8 cellular contexts compared by ENCODE assay signal in genomic region chr20:3768342-3769130, GRCh38. TPM values are rescaled to one million over a fixed set of nuclear protein-coding genes. Genes with fewer than 3 reads are reported as not detected.
DNase-seq lines count a peak whose midpoint lies in the region; ATAC-seq, FAIRE-seq and TF ChIP-seq lines count a peak whose summit lies in the region.

No MANE protein-coding gene starts in this region.

- H3K36me3 Mint-ChIP-seq in WTC11 = no peaks in the 10 kb centered on the region

- peak overlapping the region; percentile 94 for H3K4me3 Mint-ChIP-seq in WTC11

- CTCF ChIA-PET in WTC11 (lab: Charles Lee) = interaction anchor here (0.6 to 8.1 kb wide), 31 partner anchors 8 to 317 kb away, joined by 3 to 195 read pairs (median 5); partner anchors contain the start of genes AP5S1, CENPB, HSPA12B and SPEF1

- H3K4me2 ChIP-seq in keratinocyte (ENCODE audit: control insufficient read depth, extremely low read depth, insufficient read depth, low read depth, low read length) = peak overlapping the region; percentile 89

- H2AFZ ChIP-seq in keratinocyte (ENCODE audit: control insufficient read depth, low read length) = peak overlapping the region; percentile 94

- peaks cover 18% of the 10 kb centered on the region for H3K79me2 ChIP-seq in keratinocyte (ENCODE audit: control insufficient read depth, insufficient read depth, low read length)

- H3K27ac Mint-ChIP-seq in WTC11 = peak overlapping the region; percentile 79; the same call in 1 of the 2 replicates

- peak overlapping the region; percentile 85 for H3K27ac ChIP-seq in keratinocyte (ENCODE audit: control insufficient read depth, insufficient read depth, low read length)

- peak overlapping the region; percentile 91 for H3K9ac ChIP-seq in keratinocyte (ENCODE audit: control insufficient read depth, extremely low read depth, insufficient read depth, low read length)

- H3K4me1 Mint-ChIP-seq in WTC11 = peaks cover 19% of the 10 kb centered on the region

- H3K4me3 ChIP-seq in cardiac fibroblast (replicated peaks in 1 of 2; ENCODE audit: low read depth in 2 of 2, low read length in 2 of 2) (peak overlapping the region; percentile 70 to 78), keratinocyte (ENCODE audit: control insufficient read depth in 2 of 3, extremely low read depth in 1 of 3, insufficient read depth in 2 of 3, low read depth in 1 of 3, low read length in 3 of 3) (peak overlapping the region; percentile 68 to 87 (median 81))

- ATAC-seq in HG02970 (IDR thresholded peaks at IDR 0.05; ENCODE audit: low FRiP score, unreplicated experiment) (peak; percentile 25), WTC11 (peak; percentile 58)

- DNase-seq in NCI-H187 (lab: John Stamatoyannopoulos, UW) (peak; percentile 68 to 71), NCI-H187 treated with DMSO at 0.1 percent for 48 hours (lab: John Stamatoyannopoulos, UW) (no peak), NCI-H2196 treated with DMSO at 0.1 percent for 48 hours (lab: John Stamatoyannopoulos, UW; ENCODE audit: unreplicated experiment) (peak; percentile 40), WTC11 (ENCODE audit: low spot score) (peak; percentile 89), cardiac fibroblast (ENCODE audit: low read depth in 2 of 2) (peak; percentile 76 to 79), keratinocyte (ENCODE audit: low read depth, low spot score) (no peak)
- DNase-seq in stimulated activated CD4-positive, alpha-beta T cell treated with anti-CD3 and anti-CD28 coated beads, Interleukin-15, amount 100 ng/mL, for 1 hour (ENCODE audit: low read depth in 1 of 2, low spot score in 1 of 2) = peak; percentile 53 to 62

- POLR2A ChIA-PET in WTC11 (lab: Charles Lee) = interaction anchor here (1.2 to 2.3 kb wide), 4 partner anchors 9 to 36 kb away, joined by 3 to 14 read pairs (median 8); partner anchors contain the start of gene HSPA12B

- no peaks in the 10 kb centered on the region for H3K27me3 ChIP-seq in keratinocyte (ENCODE audit: control insufficient read depth, extremely low read depth, insufficient read depth, low read length)

- no peaks in the 10 kb centered on the region for H3K9me3 Mint-ChIP-seq in WTC11

- TF ChIP-seq CTCF in WTC11 (IDR thresholded peaks at IDR 0.05) (peak; percentile 30; the same call in 1 of the 2 replicates), cardiac fibroblast (IDR thresholded peaks at IDR 0.05; ENCODE audit: low read depth, low read length) (peak; percentile 43), keratinocyte (optimal IDR thresholded peaks at IDR 0.05 in 1 of 3, IDR thresholded peaks at IDR 0.05 in 1 of 3, conservative IDR thresholded peaks at IDR 0.05 in 1 of 3; ENCODE audit: extremely low read depth in 1 of 3, insufficient read depth in 2 of 3, low read length in 3 of 3) (peak; percentile 35 to 52 (median 38))

- peaks cover 21% of the 10 kb centered on the region for H3K4me1 ChIP-seq in keratinocyte (ENCODE audit: control insufficient read depth, extremely low read depth, insufficient read depth, low read length)

- peak; percentile 97 for FAIRE-seq in keratinocyte (lab: Jason Lieb, UNC)

- peaks cover 13% of the 10 kb centered on the region for H3K27me3 Mint-ChIP-seq in WTC11 (ENCODE audit: low read depth)

- H4K20me1 ChIP-seq in keratinocyte (ENCODE audit: control insufficient read depth, extremely low read depth, insufficient read depth, low read length) = no peaks in the 10 kb centered on the region

- H3K9me1 ChIP-seq in keratinocyte (ENCODE audit: control insufficient read depth, extremely low read depth, insufficient read depth, low read length) = no peaks in the 10 kb centered on the region

- no peaks in the 10 kb centered on the region for H3K9me3 ChIP-seq in keratinocyte (ENCODE audit: control insufficient read depth, low read depth, low read length)

- dilution Hi-C loops in keratinocyte (cut with MboI; ENCODE audit: extremely low pct_ligation_motif_present, low sequenced_read_pairs) = no loop called here

- peaks cover 0 to 3% of the 10 kb centered on the region in 2 experiments for H3K36me3 ChIP-seq in keratinocyte (ENCODE audit: control insufficient read depth in 2 of 2, extremely low read depth in 1 of 2, insufficient read depth in 2 of 2, low read length in 2 of 2)

TF ChIP-seq in WTC11, 78 proteins besides CTCF, POLR2A, EP300 and RAD21 (continues in another document):
- TF ChIP-seq ZNF232 (CRISPR knock-in tag; IDR thresholded peaks at IDR 0.05) = no peak; the same call in 1 of the 2 replicates
- no peak for TF ChIP-seq FOXP1 (CRISPR knock-in tag; IDR thresholded peaks at IDR 0.05; ENCODE audit: borderline replicate concordance)
- TF ChIP-seq ZNF121 (CRISPR knock-in tag; IDR thresholded peaks at IDR 0.05) = no peak
- TF ChIP-seq AR (CRISPR knock-in tag; IDR thresholded peaks at IDR 0.05) = no peak
- no peak for TF ChIP-seq SMAD4 (CRISPR knock-in tag; IDR thresholded peaks at IDR 0.05)

RNA-seq across cellular contexts. Expression of gene ADISSP, which starts 1.0 kb away (rescaled TPM):
- 109 to 129 TPM (median 113 TPM) in 3 replicates for total RNA-seq in WTC11 (2021)
- polyA plus RNA-seq in keratinocyte = 25.8 to 44.3 TPM (median 28.2 TPM) in 3 replicates
- polyA plus RNA-seq in keratinocyte (2011; ENCODE audit: low read depth) = 4.8 TPM
- 27.4 and 60.1 TPM in 2 replicates for polyA plus RNA-seq in keratinocyte (2011; cell fraction: cytosol; rRNA removed)
- polyA plus RNA-seq in keratinocyte (2011; cell fraction: nucleus; rRNA removed) = 14.8 and 21.0 TPM in 2 replicates
- polyA plus RNA-seq in keratinocyte (2012; ENCODE audit: low replicate concordance) = 14.3 and 54.5 TPM in 2 replicates
- polyA minus RNA-seq in keratinocyte = 20.5 to 76.6 TPM (median 31.1 TPM) in 3 replicates
- polyA minus RNA-seq in keratinocyte (2011; cell fraction: cytosol; rRNA and poly(A)+ RNA removed) = 90.0 TPM
- 10.8 and 13.0 TPM in 2 replicates for polyA minus RNA-seq in keratinocyte (2011; cell fraction: nucleus; rRNA and poly(A)+ RNA removed)

RNA-seq across cellular contexts. Expression of gene SPEF1, which starts 12.7 kb away (rescaled TPM):
- 0.41 to 0.72 TPM (median 0.64 TPM) in 3 replicates for total RNA-seq in WTC11 (2021)
- 0.06 to 0.09 TPM (median 0.07 TPM) in 3 replicates for polyA plus RNA-seq in keratinocyte
- not detected for polyA plus RNA-seq in keratinocyte (2011; ENCODE audit: low read depth)
- 0.06 TPM in 1 of 2 replicates, not detected in the other for polyA plus RNA-seq in keratinocyte (2011; cell fraction: cytosol; rRNA removed)
- polyA plus RNA-seq in keratinocyte (2011; cell fraction: nucleus; rRNA removed) = 0.15 TPM in 2 replicates
- not detected in 2 replicates for polyA plus RNA-seq in keratinocyte (2012; ENCODE audit: low replicate concordance)
- not detected in 3 replicates for polyA minus RNA-seq in keratinocyte
- polyA minus RNA-seq in keratinocyte (2011; cell fraction: cytosol; rRNA and poly(A)+ RNA removed) = not detected
- not detected in 2 replicates for polyA minus RNA-seq in keratinocyte (2011; cell fraction: nucleus; rRNA and poly(A)+ RNA removed)

RNA-seq across cellular contexts. Expression of gene CENPB, which starts 18.0 kb away (rescaled TPM):
- total RNA-seq in WTC11 (2021) = 55.3 to 58.7 TPM (median 57.6 TPM) in 3 replicates
- polyA plus RNA-seq in keratinocyte = 18.1 to 22.3 TPM (median 22.0 TPM) in 3 replicates
- 20.5 TPM for polyA plus RNA-seq in keratinocyte (2011; ENCODE audit: low read depth)
- polyA plus RNA-seq in keratinocyte (2011; cell fraction: cytosol; rRNA removed) = 14.2 and 31.9 TPM in 2 replicates
- 19.2 and 26.9 TPM in 2 replicates for polyA plus RNA-seq in keratinocyte (2011; cell fraction: nucleus; rRNA removed)
- polyA plus RNA-seq in keratinocyte (2012; ENCODE audit: low replicate concordance) = 19.4 and 51.1 TPM in 2 replicates
- 19.1 to 48.1 TPM (median 20.0 TPM) in 3 replicates for polyA minus RNA-seq in keratinocyte
- 59.7 TPM for polyA minus RNA-seq in keratinocyte (2011; cell fraction: cytosol; rRNA and poly(A)+ RNA removed)
- polyA minus RNA-seq in keratinocyte (2011; cell fraction: nucleus; rRNA and poly(A)+ RNA removed) = 16.1 and 19.6 TPM in 2 replicates

RNA-seq across cellular contexts. Expression of gene CDC25B, which starts 27.6 kb away (rescaled TPM):
- total RNA-seq in WTC11 (2021) = 35.2 to 37.5 TPM (median 37.4 TPM) in 3 replicates
- polyA plus RNA-seq in keratinocyte = 15.0 to 41.5 TPM (median 23.5 TPM) in 3 replicates
- polyA plus RNA-seq in keratinocyte (2011; ENCODE audit: low read depth) = 35.9 TPM
- 31.9 and 57.1 TPM in 2 replicates for polyA plus RNA-seq in keratinocyte (2011; cell fraction: cytosol; rRNA removed)
- 89.9 and 117 TPM in 2 replicates for polyA plus RNA-seq in keratinocyte (2011; cell fraction: nucleus; rRNA removed)
- polyA plus RNA-seq in keratinocyte (2012; ENCODE audit: low replicate concordance) = 14.3 and 38.5 TPM in 2 replicates
- 19.1 to 77.3 TPM (median 28.9 TPM) in 3 replicates for polyA minus RNA-seq in keratinocyte
- 34.5 TPM for polyA minus RNA-seq in keratinocyte (2011; cell fraction: cytosol; rRNA and poly(A)+ RNA removed)
- polyA minus RNA-seq in keratinocyte (2011; cell fraction: nucleus; rRNA and poly(A)+ RNA removed) = 18.8 and 36.4 TPM in 2 replicates

RNA-seq across cellular contexts. Expression of gene HSPA12B, which starts 36.1 kb away (rescaled TPM):
- 6.3 to 8.5 TPM (median 8.2 TPM) in 3 replicates for total RNA-seq in WTC11 (2021)
- polyA plus RNA-seq in keratinocyte = not detected in 3 replicates
- not detected for polyA plus RNA-seq in keratinocyte (2011; ENCODE audit: low read depth)
- polyA plus RNA-seq in keratinocyte (2011; cell fraction: cytosol; rRNA removed) = not detected in 2 replicates
- polyA plus RNA-seq in keratinocyte (2011; cell fraction: nucleus; rRNA removed) = not detected in 2 replicates
- polyA plus RNA-seq in keratinocyte (2012; ENCODE audit: low replicate concordance) = 0.13 TPM in 1 of 2 replicates, not detected in the other
- not detected in 3 replicates for polyA minus RNA-seq in keratinocyte
- not detected for polyA minus RNA-seq in keratinocyte (2011; cell fraction: cytosol; rRNA and poly(A)+ RNA removed)
- polyA minus RNA-seq in keratinocyte (2011; cell fraction: nucleus; rRNA and poly(A)+ RNA removed) = not detected in 2 replicates

Comparison
In these comparisons a context has a peak if more than half of its experiments do, and no peak if none do; other contexts are left out.
1. DNase-seq: peak in NCI-H187 (2 of 2), NCI-H2196 treated with DMSO at 0.1 percent for 48 hours (single experiment), WTC11 (single experiment), cardiac fibroblast (2 of 2) and stimulated activated CD4-positive, alpha-beta T cell treated with anti-CD3 and anti-CD28 coated beads, Interleukin-15, amount 100 ng/mL, for 1 hour (2 of 2); none in NCI-H187 treated with DMSO at 0.1 percent for 48 hours (single experiment) and keratinocyte (single experiment).
2. Peak in every context shown above with its lines, with median percentiles within 50 percentile points of each other: CTCF ChIP-seq.